In the genomic region with DNA sequence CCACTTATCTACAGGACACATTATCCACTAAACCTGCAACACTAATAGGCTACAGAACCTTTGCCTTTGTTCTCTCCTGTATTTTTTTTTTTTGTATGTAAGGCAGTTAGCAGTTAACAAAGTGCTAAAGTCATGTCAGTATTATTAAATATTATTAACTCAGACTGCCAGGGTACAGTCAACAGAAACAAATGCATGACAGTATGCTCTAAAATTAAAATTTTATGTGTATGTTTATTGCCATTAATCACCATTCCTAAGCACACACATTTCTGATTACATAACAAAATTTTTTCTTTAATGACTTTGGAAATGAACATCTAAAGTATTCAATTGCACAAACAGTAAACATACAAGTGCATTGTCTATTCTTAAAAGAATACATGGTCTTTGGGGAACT, we compare ENCODE assay signal across 21 cellular contexts.
"Had no signal": no experiment of that assay in that cellular context is flagged by ENCODE, and none has a peak within 500 bp of the region (broad histone marks: within the 10 kb centered on the region; RNA-seq: fewer than 3 reads in every experiment).

No MANE protein-coding gene starts in this region.

- H3K79me2 ChIP-seq: parathyroid adenoma had no signal

- H3K9me3 ChIP-seq: esophagus muscularis mucosa, psoas muscle, thoracic aorta, transverse colon had no signal

- H3K36me3 ChIP-seq: thoracic aorta had no signal

- FAIRE-seq: islet of Langerhans had no signal

- H3K27ac Mint-ChIP-seq: naive thymus-derived CD4-positive, alpha-beta T cell; nephron progenitor cell; stimulated activated naive B cell treated with anti-CD40 and anti-IgM and Interleukin-4, amounts not matched to agents 10 μg/mL and 1 μg/mL and 100 μg/mL, for 72 hours had no signal

- H2AFZ ChIP-seq: hepatocyte, parathyroid adenoma had no signal

- H3K4me2 ChIP-seq: hepatocyte had no signal

- H3K27me3 Mint-ChIP-seq: naive thymus-derived CD4-positive, alpha-beta T cell; stimulated activated naive B cell treated with anti-CD40 and anti-IgM and Interleukin-4, amounts not matched to agents 10 μg/mL and 1 μg/mL and 100 μg/mL, for 72 hours; stimulated activated naive CD8-positive, alpha-beta T cell treated with anti-CD3 and anti-CD28 coated beads, Interleukin-15, amount 100 ng/mL, for 72 hours had no signal

- H3K9me3 Mint-ChIP-seq: naive thymus-derived CD4-positive, alpha-beta T cell; nephron progenitor cell; stimulated activated naive B cell treated with anti-CD40 and anti-IgM and Interleukin-4, amounts not matched to agents 10 μg/mL and 1 μg/mL and 100 μg/mL, for 72 hours; stimulated activated naive CD8-positive, alpha-beta T cell treated with anti-CD3 and anti-CD28 coated beads, Interleukin-15, amount 100 ng/mL, for 72 hours had no signal

- H3K4me3 Mint-ChIP-seq: naive thymus-derived CD4-positive, alpha-beta T cell; nephron progenitor cell; stimulated activated naive B cell treated with anti-CD40 and anti-IgM and Interleukin-4, amounts not matched to agents 10 μg/mL and 1 μg/mL and 100 μg/mL, for 72 hours; stimulated activated naive CD8-positive, alpha-beta T cell treated with anti-CD3 and anti-CD28 coated beads, Interleukin-15, amount 100 ng/mL, for 72 hours had no signal

- DNase-seq: effector memory CD4-positive, alpha-beta T cell; foreskin fibroblast; head of caudate nucleus; kidney glomerular epithelial cell; mammary epithelial cell; naive thymus-derived CD4-positive, alpha-beta T cell; nephron progenitor cell; psoas muscle; retina; stimulated activated CD4-positive, alpha-beta T cell treated with anti-CD3 and anti-CD28 coated beads, Interleukin-2, amount 100 ng/mL, for 24 hours; stimulated activated CD4-positive, alpha-beta T cell treated with anti-CD3 and anti-CD28 coated beads, Interleukin-4, amount 100 ng/mL, for 4 hours; stimulated activated naive B cell treated with anti-CD40 and anti-IgM and Interleukin-4, amounts not matched to agents 10 μg/mL and 1 μg/mL and 100 μg/mL, for 72 hours; stimulated activated naive CD8-positive, alpha-beta T cell treated with anti-CD3 and anti-CD28 coated beads, Interleukin-15, amount 100 ng/mL, for 72 hours; transverse colon had no signal

- H3K4me1 Mint-ChIP-seq: nephron progenitor cell; stimulated activated naive CD8-positive, alpha-beta T cell treated with anti-CD3 and anti-CD28 coated beads, Interleukin-15, amount 100 ng/mL, for 72 hours had no signal

- H3K9ac ChIP-seq: parathyroid adenoma had no signal

- H3K4me3 ChIP-seq: esophagus muscularis mucosa, hepatocyte, psoas muscle, skin epidermis, thoracic aorta, transverse colon had no signal

- H3K4me1 ChIP-seq: parathyroid adenoma, transverse colon had no signal

- H3K27me3 ChIP-seq: esophagus muscularis mucosa, hepatocyte, transverse colon had no signal

- H3K27ac ChIP-seq: epithelial cell of prostate, esophagus muscularis mucosa, hepatocyte, parathyroid adenoma, psoas muscle, skin epidermis, thoracic aorta, transverse colon had no signal
